In genomic region chr22:49934144-49934890, GRCh38 we compare ENCODE assay signal across 8 cellular contexts. TPM values are rescaled to one million over a fixed set of nuclear protein-coding genes. Genes with fewer than 3 reads are reported as not detected.
DNase-seq lines count a peak whose midpoint lies in the region; ATAC-seq and TF ChIP-seq lines count a peak whose summit lies in the region.

No MANE protein-coding gene starts in this region.

- peaks cover 16% of the 10 kb centered on the region for H3K4me1 Mint-ChIP-seq in MCF 10A (ENCODE audit: insufficient read depth, unreplicated experiment)

- WGBS in liver: 33% methylated on average over 24 of the region's 24 CpGs
- WGBS in tibial nerve, 2 donors: 60 to 77% methylated on average over 13 to 21 of the region's 24 CpGs

- no peak overlapping the region for H3K9ac ChIP-seq in liver (ENCODE audit: low read depth in 1 of 2, low read length in 2 of 2)

- H3K27ac ChIP-seq in liver (ENCODE audit: low read depth in 1 of 2, low read length in 2 of 2) (peak overlapping the region; percentile 83 to 84), tibial nerve (peak overlapping the region; percentile 91 to 98 (median 96))

- H3K4me3 ChIP-seq in liver (ENCODE audit: low read depth in 1 of 3, low read length in 3 of 3): peak overlapping the region in 1 of 3 donors; percentile 69
- peak overlapping the region; percentile 39 to 60 (median 52) for H3K4me3 ChIP-seq in tibial nerve

- H3K9me3 ChIP-seq in liver (ENCODE audit: control insufficient read depth in 4 of 4, low read length in 3 of 4): no peaks in the 10 kb centered on the region
- no peaks in the 10 kb centered on the region for H3K9me3 ChIP-seq in tibial nerve

- intact Hi-C loops in MCF 10A (cut with micrococcal nuclease): no loop called here

- BruUV-seq in MCF 10A (replicated peaks; lab: Mats Ljungman, UMichigan): no TSS peak

- peak in 1 of 2 donors; percentile 67 for TF ChIP-seq EP300 in tibial nerve (IDR thresholded peaks at IDR 0.05)

- H3K36me3 ChIP-seq in liver (ENCODE audit: control insufficient read depth in 4 of 4, insufficient read depth in 3 of 4, low read depth in 1 of 4, low read length in 3 of 4): no peaks in the 10 kb centered on the region
- no peaks in the 10 kb centered on the region for H3K36me3 ChIP-seq in tibial nerve

- DNase-seq in EH (ENCODE audit: low read depth): peak; percentile 55
- peak; percentile 18 for DNase-seq in NOMO-1 treated with DMSO at 0.1 percent for 48 hours (lab: John Stamatoyannopoulos, UW; ENCODE audit: unreplicated experiment)
- DNase-seq in MCF 10A (ENCODE audit: unreplicated experiment): peak; percentile 66
- DNase-seq in tibial nerve (ENCODE audit: low spot score in 2 of 2): peak in 1 of 2 donors; percentile 37
- DNase-seq in NCI-H1105 (lab: John Stamatoyannopoulos, UW): no peak
- DNase-seq in SHP77 (lab: John Stamatoyannopoulos, UW): no peak

- H3K4me1 ChIP-seq in liver (ENCODE audit: control insufficient read depth in 4 of 4, insufficient read depth in 4 of 4, low read length in 3 of 4) (peaks cover 9 to 45% (median 38%) of the 10 kb centered on the region in 4 donors), tibial nerve (peaks cover 0 to 93% (median 61%) of the 10 kb centered on the region in 4 donors)

- no peak overlapping the region for H3K27ac Mint-ChIP-seq in MCF 10A (ENCODE audit: low read depth, unreplicated experiment)

- ATAC-seq in HG03571 (IDR thresholded peaks at IDR 0.05; ENCODE audit: unreplicated experiment): no peak

- TF ChIP-seq RAD21 in liver (IDR thresholded peaks at IDR 0.05): no peak

- H3K27me3 Mint-ChIP-seq in MCF 10A (ENCODE audit: insufficient read depth, unreplicated experiment): no peaks in the 10 kb centered on the region

- H3K36me3 Mint-ChIP-seq in MCF 10A (ENCODE audit: insufficient read depth, unreplicated experiment): peaks cover 7% of the 10 kb centered on the region

- H3K27me3 ChIP-seq in liver (ENCODE audit: control insufficient read depth in 4 of 4, insufficient read depth in 4 of 4, low read length in 3 of 4) (no peaks in the 10 kb centered on the region), tibial nerve (no peaks in the 10 kb centered on the region)

- TF ChIP-seq CTCF in MCF 10A (IDR thresholded peaks at IDR 0.05; ENCODE audit: unreplicated experiment): no peak
- TF ChIP-seq CTCF in liver (IDR thresholded peaks at IDR 0.05; ENCODE audit: low read depth, low read length, missing input control): no peak
- no peak for TF ChIP-seq CTCF in tibial nerve (IDR thresholded peaks at IDR 0.05)

- H3K4me3 Mint-ChIP-seq in MCF 10A (ENCODE audit: unreplicated experiment): peak overlapping the region; percentile 67

- no peak for TF ChIP-seq POLR2A in tibial nerve (IDR thresholded peaks at IDR 0.05)

- CTCF ChIA-PET in MCF 10A (lab: Yijun Ruan, JAX): interaction anchor here (0.5 to 1.6 kb wide), 2 partner anchors 93 to 96 kb away, joined by 3 read pairs; no protein-coding TSS in a partner anchor

- POLR2A ChIA-PET in MCF 10A (lab: Yijun Ruan, JAX): interaction anchor here (0.9 to 5.0 kb wide), 3 partner anchors 17 to 38 kb away, joined by 3 to 65 read pairs (median 9); partner anchors contain the start of gene PIM3

- no peaks in the 10 kb centered on the region for H3K9me3 Mint-ChIP-seq in MCF 10A (ENCODE audit: unreplicated experiment)

TF ChIP-seq in liver, 16 proteins besides CTCF, POLR2A, EP300 and RAD21:
- TF ChIP-seq MAX (IDR thresholded peaks at IDR 0.05): no peak
- TF ChIP-seq YY1 (IDR thresholded peaks at IDR 0.05): no peak
- no peak for TF ChIP-seq NR2F2 (IDR thresholded peaks at IDR 0.05)
- peak; percentile 25 for TF ChIP-seq SP1 (IDR thresholded peaks at IDR 0.05)
- no peak for TF ChIP-seq GABPA (IDR thresholded peaks at IDR 0.05 in 1 of 2, conservative IDR thresholded peaks at IDR 0.05 in 1 of 2)
- peak; percentile 84 to 93 for TF ChIP-seq RXRA (IDR thresholded peaks at IDR 0.05)
- TF ChIP-seq HNF4G (IDR thresholded peaks at IDR 0.05): no peak
- TF ChIP-seq ZBTB33 (IDR thresholded peaks at IDR 0.05): no peak
- no peak for TF ChIP-seq TAF1 (conservative IDR thresholded peaks at IDR 0.05)
- TF ChIP-seq FOXA1 (IDR thresholded peaks at IDR 0.05): no peak
- no peak for TF ChIP-seq HNF4A (conservative IDR thresholded peaks at IDR 0.05)

RNA-seq across cellular contexts. Expression of gene CRELD2, which starts 15.9 kb away (rescaled TPM):
- total RNA-seq in MCF 10A (2022) (70.7 and 107 TPM in 2 replicates), liver (10 to 100 TPM; 17.2 to 98.1 TPM), tibial nerve (10 to 100 TPM; 44.8 to 80.4 (median 65.1) TPM)
- polyA plus RNA-seq in liver: 10 to 100 TPM; 34.2 to 80.0 TPM

RNA-seq across cellular contexts. Expression of gene ALG12, which starts 16.1 kb away (rescaled TPM):
- total RNA-seq in MCF 10A (2022): 16.6 and 18.2 TPM in 2 replicates
- 10 to 100 TPM; 10.4 to 20.2 TPM for total RNA-seq in liver
- polyA plus RNA-seq in liver: 10 to 100 TPM; 12.5 to 15.6 TPM
- total RNA-seq in tibial nerve: 10 to 100 TPM in 3 of 4 donors, 1 to 10 TPM in 1; 9.0 to 17.4 (median 14.5) TPM

RNA-seq across cellular contexts. Expression of gene PIM3, which starts 26.3 kb away (rescaled TPM):
- total RNA-seq in MCF 10A (2022): 56.3 and 73.5 TPM in 2 replicates
- total RNA-seq in liver: 10 to 100 TPM; 14.5 to 33.8 TPM
- polyA plus RNA-seq in liver: 10 to 100 TPM; 22.3 to 44.0 TPM
- 100 to 1,000 TPM in 3 of 4 donors, 10 to 100 TPM in 1; 98.3 to 138 (median 119) TPM for total RNA-seq in tibial nerve

Comparison
In these comparisons a context has a peak if more than half of its experiments do, and no peak if none do; other contexts are left out.
1. DNase-seq: peak in EH (single experiment), NOMO-1 treated with DMSO at 0.1 percent for 48 hours (single experiment) and MCF 10A (single experiment); none in NCI-H1105 (single experiment) and SHP77 (0 of 2).